In the genomic region with DNA sequence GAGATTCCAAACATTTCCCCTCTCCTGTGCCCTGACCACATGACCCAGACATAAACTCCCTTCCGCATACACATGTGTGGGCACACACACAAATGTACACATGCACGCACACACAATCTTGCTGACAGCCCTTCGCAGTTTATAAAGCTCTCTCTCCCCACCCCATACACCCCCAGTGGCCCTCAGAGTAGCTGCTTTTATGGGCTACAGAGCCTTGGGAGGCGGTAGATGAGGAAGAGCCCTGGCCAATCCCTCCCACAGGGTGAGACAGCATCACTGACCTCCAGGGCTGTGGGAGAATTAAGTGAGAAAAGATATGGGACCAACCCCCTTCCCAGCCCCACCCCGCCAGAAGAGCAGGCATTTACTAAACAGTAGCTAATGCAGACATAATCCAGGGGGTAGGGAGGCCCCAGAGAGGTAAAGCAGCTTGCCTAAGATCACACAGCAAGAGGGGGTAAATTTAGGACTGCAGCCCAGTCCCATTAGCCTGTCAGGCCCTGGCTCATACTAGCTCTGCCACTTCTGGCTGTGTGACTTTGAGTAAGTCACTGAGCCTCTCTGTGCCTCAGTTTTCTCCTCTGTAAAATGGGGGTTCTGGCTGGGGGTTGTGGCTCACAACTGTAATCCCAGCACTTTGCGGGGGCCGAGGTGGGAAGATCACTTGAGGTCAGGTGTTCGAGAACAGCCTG, we compare ENCODE assay signal across 1 cellular context.
TF ChIP-seq lines count a peak whose summit lies in the region.

No MANE protein-coding gene starts in this region.

TF ChIP-seq in H1, 55 proteins besides CTCF, POLR2A, EP300 and RAD21:
- TF ChIP-seq SIRT6 (IDR thresholded peaks at IDR 0.05; ENCODE audit: low read length) (no peak), KDM1A (IDR thresholded peaks at IDR 0.05; ENCODE audit: borderline replicate concordance, low read length) (peak; percentile 89), TAF1 (IDR thresholded peaks at IDR 0.05; ENCODE audit: low read depth, low read length) (no peak), ZNF274 (IDR thresholded peaks at IDR 0.05; ENCODE audit: borderline replicate concordance, extremely low read depth, low read length) (no peak), CTBP2 (IDR thresholded peaks at IDR 0.05; ENCODE audit: borderline replicate concordance, insufficient read depth, insufficient read length, low read length) (no peak)
- TF ChIP-seq, protein P1, sequence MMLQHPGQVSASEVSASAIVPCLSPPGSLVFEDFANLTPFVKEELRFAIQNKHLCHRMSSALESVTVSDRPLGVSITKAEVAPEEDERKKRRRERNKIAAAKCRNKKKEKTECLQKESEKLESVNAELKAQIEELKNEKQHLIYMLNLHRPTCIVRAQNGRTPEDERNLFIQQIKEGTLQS (IDR thresholded peaks at IDR 0.05; ENCODE audit: insufficient read depth, low read depth, low read length): no peak
- TF ChIP-seq, protein P2, sequence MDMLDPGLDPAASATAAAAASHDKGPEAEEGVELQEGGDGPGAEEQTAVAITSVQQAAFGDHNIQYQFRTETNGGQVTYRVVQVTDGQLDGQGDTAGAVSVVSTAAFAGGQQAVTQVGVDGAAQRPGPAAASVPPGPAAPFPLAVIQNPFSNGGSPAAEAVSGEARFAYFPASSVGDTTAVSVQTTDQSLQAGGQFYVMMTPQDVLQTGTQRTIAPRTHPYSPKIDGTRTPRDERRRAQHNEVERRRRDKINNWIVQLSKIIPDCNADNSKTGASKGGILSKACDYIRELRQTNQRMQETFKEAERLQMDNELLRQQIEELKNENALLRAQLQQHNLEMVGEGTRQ (IDR thresholded peaks at IDR 0.05; ENCODE audit: low read length): no peak
